In genomic region chr20:19380211-19380610, GRCh38 we compare ENCODE assay signal across 19 cellular contexts.
A peak's percentile ranks its signal among the peaks of the same experiment; 100 is the strongest.
DNase-seq lines count a peak whose midpoint lies in the region; ATAC-seq and TF ChIP-seq lines count a peak whose summit lies in the region.
"Had no signal": no experiment of that assay in that cellular context is flagged by ENCODE, and none has a peak within 500 bp of the region (broad histone marks: within the 10 kb centered on the region; RNA-seq: fewer than 3 reads in every experiment).

No MANE protein-coding gene starts in this region.

- no peak overlapping the region for H3K27ac ChIP-seq in A673 (ENCODE audit: low read depth, low read length, poor library complexity, severe bottlenecking)
- H3K27ac ChIP-seq: A549 had no signal

- peak; percentile 62 for DNase-seq in A673 (ENCODE audit: low spot score)
- peak; percentile 27 to 60 for DNase-seq in NCI-H446 (lab: John Stamatoyannopoulos, UW)
- DNase-seq in choroid plexus epithelial cell (ENCODE audit: low read depth), result peak; percentile 4
- DNase-seq in globus pallidus (ENCODE audit: low spot score), result no peak
- DNase-seq: 8988T; C1 segment of cervical spinal cord; Calu3; CD4-positive, alpha-beta memory T cell; COR-L47; DMS79; EL; GDM1; HFFc6 had no signal

- H3K27me3 ChIP-seq in A673 (replicated peaks; ENCODE audit: insufficient read depth, low read depth, low read length, poor library complexity), result no peaks in the 10 kb centered on the region

- ATAC-seq in GM21447 (IDR thresholded peaks at IDR 0.05; ENCODE audit: unreplicated experiment) (no peak), HG03521 (IDR thresholded peaks at IDR 0.05; ENCODE audit: unreplicated experiment) (no peak)
- ATAC-seq: A549, GM12878, GM23338 had no signal

- no peaks in the 10 kb centered on the region for H3K9me3 ChIP-seq in A673 (ENCODE audit: low read depth, low read length, poor library complexity, severe bottlenecking)
- H3K9me3 ChIP-seq: A549, HAP-1 had no signal

- H3K4me3 ChIP-seq in A673 (ENCODE audit: low read depth, low read length, poor library complexity, severe bottlenecking), result no peak overlapping the region
- H3K4me3 ChIP-seq in choroid plexus epithelial cell (ENCODE audit: low read depth, low read length), result no peak overlapping the region
- H3K4me3 ChIP-seq: A549, GM12878, GM23338, HAP-1 had no signal

- POLR2A ChIA-PET in A673 (lab: Charles Lee; ENCODE audit: low non-redundant PET), result no interaction called here

- H3K4me1 ChIP-seq in A673 (ENCODE audit: insufficient read depth, low read length, poor library complexity, severe bottlenecking), result peaks cover 60% of the 10 kb centered on the region
- H3K4me1 ChIP-seq: A549, HAP-1 had no signal

- no TSS peak for BruUV-seq in A673 (replicated peaks; lab: Mats Ljungman, UMichigan)

- H3K36me3 ChIP-seq in A673 (ENCODE audit: insufficient read depth, low read length, poor library complexity, severe bottlenecking), result no peaks in the 10 kb centered on the region
- H3K36me3 ChIP-seq: HAP-1 had no signal

- intact Hi-C loops in A673 (cut with micrococcal nuclease; ENCODE audit: unreplicated experiment), result no loop called here

- no peak for TF ChIP-seq CTCF in A673 (conservative IDR thresholded peaks at IDR 0.05; ENCODE audit: low read depth, low read length)
- no peak for TF ChIP-seq CTCF in choroid plexus epithelial cell (conservative IDR thresholded peaks at IDR 0.05; ENCODE audit: low read depth, low read length)

- CTCF ChIA-PET in A673 (lab: Charles Lee), result no interaction called here
